In genomic region chr10:119892188-119893065, GRCh38 we compare ENCODE assay signal across 8 cellular contexts. TPM values are rescaled to one million over a fixed set of nuclear protein-coding genes. Genes with fewer than 3 reads are reported as not detected.
DNase-seq lines count a peak whose midpoint lies in the region; ATAC-seq and TF ChIP-seq lines count a peak whose summit lies in the region.

TSS of gene SEC23IP (plus strand) at chr10:119892730. CDS start at chr10:119892783, 53 bp downstream.

- H3K9me3 ChIP-seq in T-helper 17 cell (ENCODE audit: control insufficient read depth, low read length, poor library complexity, severe bottlenecking): no peaks in the 10 kb centered on the region

- peak; percentile 90 for TF ChIP-seq POLR2A in GM15510 (IDR thresholded peaks at IDR 0.05; ENCODE audit: borderline replicate concordance, extremely low read depth, insufficient read length)

- H3K27ac Mint-ChIP-seq in T-helper 17 cell (peak within 1 kb of the TSS; percentile 97), progenitor cell of endocrine pancreas (peak within 1 kb of the TSS; percentile 98)

- intact Hi-C loops in left cardiac atrium (cut with DNase I): no loop called here

- H3K36me3 Mint-ChIP-seq in T-helper 17 cell (ENCODE audit: low read depth) (peaks cover 9% of the 10 kb centered on the region), progenitor cell of endocrine pancreas (ENCODE audit: insufficient read depth) (peaks cover 4% of the 10 kb centered on the region)

- peaks cover 2% of the 10 kb centered on the region for H3K9me3 Mint-ChIP-seq in progenitor cell of endocrine pancreas (ENCODE audit: low read depth)

- peak; percentile 98 for ATAC-seq in HG02885 (IDR thresholded peaks at IDR 0.05; ENCODE audit: poor library complexity, unreplicated experiment)
- peak; percentile 99 for ATAC-seq in T-helper 17 cell
- ATAC-seq in left cardiac atrium: peak; percentile 98 to 99

- H3K4me1 Mint-ChIP-seq in T-helper 17 cell: peaks cover 46% of the 10 kb centered on the region
- H3K4me1 Mint-ChIP-seq in progenitor cell of endocrine pancreas (ENCODE audit: low read depth): peaks cover 41% of the 10 kb centered on the region

- TF ChIP-seq CTCF in progenitor cell of endocrine pancreas (IDR thresholded peaks at IDR 0.05; ENCODE audit: unreplicated experiment): no peak

- DNase-seq in NCI-H1694 treated with DMSO at 0.1 percent for 48 hours (lab: John Stamatoyannopoulos, UW) (peak; percentile 59), T-helper 17 cell (peak; percentile 80 to 85 (median 81)), amygdala (lab: John Stamatoyannopoulos, UW) (peak; percentile 87 to 99 (median 96)), left cardiac atrium (peak; percentile 98), progenitor cell of endocrine pancreas (ENCODE audit: low spot score, unreplicated experiment) (peak; percentile 77), ureter (ENCODE audit: low spot score) (peak; percentile 97)

- H3K4me3 Mint-ChIP-seq in T-helper 17 cell: peak within 1 kb of the TSS; percentile 100
- peak within 1 kb of the TSS; percentile 99 for H3K4me3 Mint-ChIP-seq in progenitor cell of endocrine pancreas (ENCODE audit: low read depth)

- H3K27me3 Mint-ChIP-seq in T-helper 17 cell (no peaks in the 10 kb centered on the region), progenitor cell of endocrine pancreas (no peaks in the 10 kb centered on the region)

RNA-seq across cellular contexts. Expression of gene SEC23IP, which starts in this region (rescaled TPM):
- total RNA-seq in T-helper 17 cell (10 to 100 TPM; 30.4 to 43.2 TPM), left cardiac atrium (10 to 100 TPM; 32.2 to 45.2 TPM), progenitor cell of endocrine pancreas (67.8 and 75.6 TPM in 2 replicates), ureter (69.6 TPM)

Comparison
In these comparisons a context has a peak if more than half of its experiments do, and no peak if none do; other contexts are left out.
1. Peak in every context shown above with its lines: DNase-seq and ATAC-seq.